30 cellular contexts compared by ENCODE assay signal in genomic region chr14:94593376-94593748, GRCh38. TPM values are rescaled to one million over a fixed set of nuclear protein-coding genes. Genes with fewer than 3 reads are reported as not detected.
A peak's percentile ranks its signal among the peaks of the same experiment; 100 is the strongest.
DNase-seq lines count a peak whose midpoint lies in the region; ATAC-seq, FAIRE-seq and TF ChIP-seq lines count a peak whose summit lies in the region.
"Had no signal": no experiment of that assay in that cellular context is flagged by ENCODE, and none has a peak within 500 bp of the region (broad histone marks: within the 10 kb centered on the region; RNA-seq: fewer than 3 reads in every experiment).

No MANE protein-coding gene starts in this region.

- no peak overlapping the region for H3K4me3 Mint-ChIP-seq in stimulated activated naive B cell treated with anti-CD40 and anti-IgM and Interleukin-4, amounts not matched to agents 10 μg/mL and 1 μg/mL and 100 μg/mL, for 72 hours
- H3K4me3 Mint-ChIP-seq: CD4-positive, CD25-positive, alpha-beta regulatory T cell; HFFc6 had no signal

- H3K9ac ChIP-seq in liver (ENCODE audit: low read depth in 1 of 2, low read length in 2 of 2) = no peak overlapping the region
- H3K9ac ChIP-seq in MM.1S (ENCODE audit: low read length) = no peak overlapping the region
- H3K9ac ChIP-seq: KMS-11 had no signal

- TF ChIP-seq POLR2A in A549 (IDR thresholded peaks at IDR 0.05; ENCODE audit: low read length) = no peak

- POLR2A ChIA-PET in A549 (lab: Yijun Ruan, JAX) = no interaction called here

- no peaks in the 10 kb centered on the region for H3K9me2 ChIP-seq in MM.1S (replicated peaks; ENCODE audit: insufficient read depth, low read length)

- no peaks in the 10 kb centered on the region for H3K27me3 ChIP-seq in liver (ENCODE audit: control insufficient read depth in 4 of 4, insufficient read depth in 4 of 4, low read length in 3 of 4)
- peaks cover 0 to 2% (median 0%) of the 10 kb centered on the region in 3 donors for H3K27me3 ChIP-seq in psoas muscle (ENCODE audit: insufficient read depth in 3 of 3, low read length in 2 of 3)
- H3K27me3 ChIP-seq in MM.1S (replicated peaks; ENCODE audit: insufficient read depth, low read length) = no peaks in the 10 kb centered on the region
- H3K27me3 ChIP-seq: SJSA1 had no signal

- no peak overlapping the region for H3K27ac Mint-ChIP-seq in stimulated activated naive B cell treated with anti-CD40 and anti-IgM and Interleukin-4, amounts not matched to agents 10 μg/mL and 1 μg/mL and 100 μg/mL, for 72 hours
- H3K27ac Mint-ChIP-seq: CD4-positive, CD25-positive, alpha-beta regulatory T cell; HFFc6; IgD-negative memory B cell had no signal

- peaks cover 6 to 13% of the 10 kb centered on the region in 2 donors for H3K27me3 Mint-ChIP-seq in stimulated activated naive B cell treated with anti-CD40 and anti-IgM and Interleukin-4, amounts not matched to agents 10 μg/mL and 1 μg/mL and 100 μg/mL, for 72 hours
- H3K27me3 Mint-ChIP-seq: CD4-positive, CD25-positive, alpha-beta regulatory T cell; IgD-negative memory B cell had no signal

- peaks cover 39% of the 10 kb centered on the region for H3K4me1 ChIP-seq in A549
- peaks cover 9 to 75% (median 48%) of the 10 kb centered on the region in 4 donors for H3K4me1 ChIP-seq in liver (ENCODE audit: control insufficient read depth in 4 of 4, insufficient read depth in 4 of 4, low read length in 3 of 4)
- H3K4me1 ChIP-seq in psoas muscle = no peaks in the 10 kb centered on the region
- no peaks in the 10 kb centered on the region for H3K4me1 ChIP-seq in MM.1S (ENCODE audit: low read length)
- H3K4me1 ChIP-seq: HAP-1 had no signal

- no peaks in the 10 kb centered on the region for H3K9me3 ChIP-seq in A549
- no peaks in the 10 kb centered on the region for H3K9me3 ChIP-seq in liver (ENCODE audit: control insufficient read depth in 4 of 4, low read length in 3 of 4)
- H3K9me3 ChIP-seq in psoas muscle = no peaks in the 10 kb centered on the region
- H3K9me3 ChIP-seq in MM.1S (replicated peaks; ENCODE audit: insufficient read depth, low read length) = no peaks in the 10 kb centered on the region
- H3K9me3 ChIP-seq: HAP-1, SJSA1 had no signal

- H3F3A ChIP-seq in MM.1S (ENCODE audit: insufficient read depth, low read length) = no peaks in the 10 kb centered on the region

- no peak for TF ChIP-seq RAD21 in A549 (conservative IDR thresholded peaks at IDR 0.05 in 1 of 2, IDR thresholded peaks at IDR 0.05 in 1 of 2)
- TF ChIP-seq RAD21 in liver (IDR thresholded peaks at IDR 0.05) = no peak

- H4K20me1 ChIP-seq in MM.1S (ENCODE audit: insufficient read depth, low read length) = no peaks in the 10 kb centered on the region

- H3K4me3 ChIP-seq in A549 (no peak overlapping the region), liver (ENCODE audit: low read depth in 1 of 3, low read length in 3 of 3) (no peak overlapping the region), psoas muscle (no peak overlapping the region), MM.1S (ENCODE audit: low read length) (no peak overlapping the region)
- H3K4me3 ChIP-seq: HAP-1, PC-9, SJSA1 had no signal

- H2AFZ ChIP-seq in MM.1S (ENCODE audit: low read length) = no peak overlapping the region
- H2AFZ ChIP-seq: PC-9 had no signal

- ATAC-seq in A549 (no peak), psoas muscle (peak in 3 of 4 donors; percentile 77 to 80 (median 79)), GM18519 (IDR thresholded peaks at IDR 0.05; ENCODE audit: low FRiP score, unreplicated experiment) (no peak)
- ATAC-seq in stimulated activated naive B cell treated with anti-CD40 and anti-IgM and Interleukin-4, amounts not matched to agents 10 μg/mL and 1 μg/mL and 100 μg/mL, for 72 hours (replicated peaks) = no peak
- ATAC-seq: Right ventricle myocardium inferior had no signal

- H3K9me3 Mint-ChIP-seq in stimulated activated naive B cell treated with anti-CD40 and anti-IgM and Interleukin-4, amounts not matched to agents 10 μg/mL and 1 μg/mL and 100 μg/mL, for 72 hours = peaks cover 5 to 10% of the 10 kb centered on the region in 2 donors

- H3K36me3 ChIP-seq in liver (ENCODE audit: control insufficient read depth in 4 of 4, insufficient read depth in 3 of 4, low read depth in 1 of 4, low read length in 3 of 4) (peaks cover 6 to 29% (median 21%) of the 10 kb centered on the region in 4 donors), psoas muscle (ENCODE audit: insufficient read depth in 1 of 2, low read depth in 1 of 2) (no peaks in the 10 kb centered on the region), MM.1S (replicated peaks; ENCODE audit: insufficient read depth, low read length) (no peaks in the 10 kb centered on the region)
- H3K36me3 ChIP-seq: HAP-1, SJSA1 had no signal

- TF ChIP-seq CTCF in A549 (IDR thresholded peaks at IDR 0.05) = no peak
- no peak for TF ChIP-seq CTCF in liver (IDR thresholded peaks at IDR 0.05; ENCODE audit: low read depth, low read length, missing input control)
- no peak for TF ChIP-seq CTCF in psoas muscle (IDR thresholded peaks at IDR 0.05)
- TF ChIP-seq CTCF in MM.1S (IDR thresholded peaks at IDR 0.05; ENCODE audit: low read length) = no peak

- no peak for TF ChIP-seq EP300 in A549 (IDR thresholded peaks at IDR 0.05)

- 90% methylated on average over 3 of the region's 3 CpGs for WGBS in A549 (ENCODE audit: missing lambda C conversion rate)
- 61% methylated on average over 3 of the region's 3 CpGs for WGBS in liver
- WGBS in psoas muscle, 3 donors = 66 to 78% (median 74%) methylated on average over 3 of the region's 3 CpGs

- no peaks in the 10 kb centered on the region for H3K79me2 ChIP-seq in MM.1S (ENCODE audit: low read length)

- intact Hi-C loops in psoas muscle (cut with DNase I) = no loop called here

- no peaks in the 10 kb centered on the region for H3K4me1 Mint-ChIP-seq in stimulated activated naive B cell treated with anti-CD40 and anti-IgM and Interleukin-4, amounts not matched to agents 10 μg/mL and 1 μg/mL and 100 μg/mL, for 72 hours
- H3K4me1 Mint-ChIP-seq: CD4-positive, CD25-positive, alpha-beta regulatory T cell; IgD-negative memory B cell had no signal

- H3K4me2 ChIP-seq in A549 (peak overlapping the region; percentile 46), MM.1S (ENCODE audit: low read depth, low read length) (no peak overlapping the region)
- H3K4me2 ChIP-seq: KMS-11, PC-9 had no signal

- CTCF ChIA-PET in A549 (lab: Yijun Ruan, JAX) = interaction anchor here (0.5 to 1.8 kb wide), 5 partner anchors 43 to 461 kb away, joined by 3 to 6 read pairs (median 4); no protein-coding TSS in a partner anchor

- DNase-seq in A549 (ENCODE audit: low read depth in 1 of 2, low spot score in 1 of 2) (no peak), amniotic epithelial cell (ENCODE audit: low read depth) (peak; percentile 54), psoas muscle (no peak), SHP77 (lab: John Stamatoyannopoulos, UW) (no peak), MM.1S (no peak)
- no peak for DNase-seq in stimulated activated naive B cell treated with anti-CD40 and anti-IgM and Interleukin-4, amounts not matched to agents 10 μg/mL and 1 μg/mL and 100 μg/mL, for 72 hours
- DNase-seq: ACHN; CD4-positive, CD25-positive, alpha-beta regulatory T cell; GOT3; HFFc6; NCI-H1092; NCI-H1417 treated with DMSO at 0.1 percent for 48 hours; NCI-H1694 treated with DMSO at 0.1 percent for 48 hours; NCI-H2081; NCI-H2227 treated with DMSO at 0.1 percent for 48 hours; NCI-H510A treated with DMSO at 0.1 percent for 48 hours; NCI-H774; NK-92 treated with Interleukin-12 subunit alpha and Interleukin-12 subunit beta, amount 100 ng/mL, for 24 hours; PC-9 had no signal

- H3K27ac ChIP-seq in A549 (peak overlapping the region; percentile 97 to 98), liver (ENCODE audit: low read depth in 1 of 2, low read length in 2 of 2) (peak overlapping the region; percentile 67 to 79), psoas muscle (no peak overlapping the region), MM.1S (ENCODE audit: low read length) (no peak overlapping the region)
- H3K27ac ChIP-seq: 22Rv1, KMS-11, PC-9, SJSA1 had no signal

- no peak for FAIRE-seq in A549 (lab: Jason Lieb, UNC)
- FAIRE-seq: GM18507 had no signal

- no peaks in the 10 kb centered on the region for H3K36me3 Mint-ChIP-seq in stimulated activated naive B cell treated with anti-CD40 and anti-IgM and Interleukin-4, amounts not matched to agents 10 μg/mL and 1 μg/mL and 100 μg/mL, for 72 hours
- H3K36me3 Mint-ChIP-seq: CD4-positive, CD25-positive, alpha-beta regulatory T cell; IgD-negative memory B cell had no signal

TF ChIP-seq in liver, 16 proteins besides CTCF, POLR2A, EP300 and RAD21 (continues in another document):
- TF ChIP-seq HNF4A (conservative IDR thresholded peaks at IDR 0.05) = no peak

RNA-seq across cellular contexts. Expression of gene SERPINA5, which starts 12.1 kb away (rescaled TPM):
- polyA plus RNA-seq in A549 (2011; rRNA removed) (0.78 and 1.2 TPM in 2 replicates), A549 (2017; fragmentation: RNase III; extraction: RNeasy Plus Mini Kit Qiagen cat#74134 plus additional on column Dnase treatment) (0.51 to 0.95 TPM (median 0.74 TPM) in 3 replicates), liver (100 to 1,000 TPM in 1 of 2 donors, 10 to 100 TPM in 1; 37.0 to 122 TPM), psoas muscle (100 to 1,000 TPM in 1 of 3 donors, 1 to 10 TPM in 2; 2.6 to 107 (median 4.2) TPM)
- 0.05 and 0.06 TPM in 2 replicates for polyA plus RNA-seq in A549 (2012; cell fraction: cytosol; rRNA removed)
- polyA plus RNA-seq in A549 (2012; cell fraction: nucleus; rRNA removed) = 0.04 TPM in 1 of 2 replicates, not detected in the other
- 0.68 and 1.9 TPM in 2 replicates for polyA minus RNA-seq in A549 (2011; rRNA and poly(A)+ RNA removed)
- total RNA-seq in liver (100 to 1,000 TPM in 1 of 2 donors, 10 to 100 TPM in 1; 45.7 to 250 TPM), psoas muscle (10 to 100 TPM in 3 of 4 donors, 1 to 10 TPM in 1; 7.2 to 59.7 (median 24.9) TPM)
- total RNA-seq: CD4-positive, CD25-positive, alpha-beta regulatory T cell; HFFc6; PC-9 had no signal
- polyA plus RNA-seq: CD4-positive, CD25-positive, alpha-beta regulatory T cell; IgD-negative memory B cell had no signal

RNA-seq across cellular contexts. Expression of gene SERPINA3, which starts 18.8 kb away (rescaled TPM):
- polyA plus RNA-seq in A549 (2011; rRNA removed) (9.1 and 16.0 TPM in 2 replicates), A549 (2017; fragmentation: RNase III; extraction: RNeasy Plus Mini Kit Qiagen cat#74134 plus additional on column Dnase treatment) (1.4 to 5.5 TPM (median 3.1 TPM) in 3 replicates), liver (over 10,000 TPM; 11,518 to 14,500 TPM), psoas muscle (100 to 1,000 TPM in 2 of 3 donors, 10 to 100 TPM in 1; 45.7 to 360 (median 186) TPM)
- 1.5 and 1.7 TPM in 2 replicates for polyA plus RNA-seq in A549 (2012; cell fraction: cytosol; rRNA removed)
- polyA plus RNA-seq in A549 (2012; cell fraction: nucleus; rRNA removed) = 2.2 and 3.2 TPM in 2 replicates
- polyA minus RNA-seq in A549 (2011; rRNA and poly(A)+ RNA removed) = 7.8 and 9.9 TPM in 2 replicates
- total RNA-seq in liver (over 10,000 TPM in 1 of 2 donors, 1,000 to 10,000 TPM in 1; 2,087 to 17,984 TPM), psoas muscle (1,000 to 10,000 TPM in 1 of 4 donors, 100 to 1,000 TPM in 1, 10 to 100 TPM in 1, 1 to 10 TPM in 1; 5.5 to 1,141 (median 125) TPM)
- total RNA-seq: CD4-positive, CD25-positive, alpha-beta regulatory T cell; HFFc6; PC-9 had no signal
- polyA plus RNA-seq: CD4-positive, CD25-positive, alpha-beta regulatory T cell; IgD-negative memory B cell had no signal

RNA-seq across cellular contexts. Expression of gene SERPINA4, which starts 32.1 kb away (rescaled TPM):
- 0.08 TPM in 1 of 2 replicates, not detected in the other for polyA plus RNA-seq in A549 (2011; rRNA removed)
- polyA plus RNA-seq in A549 (2012; cell fraction: cytosol; rRNA removed) = not detected in 2 replicates
- polyA plus RNA-seq in A549 (2012; cell fraction: nucleus; rRNA removed) = not detected in 2 replicates
- not detected in 3 replicates for polyA plus RNA-seq in A549 (2017; fragmentation: RNase III; extraction: RNeasy Plus Mini Kit Qiagen cat#74134 plus additional on column Dnase treatment)
- polyA minus RNA-seq in A549 (2011; rRNA and poly(A)+ RNA removed) = 0.17 TPM in 1 of 2 replicates, not detected in the other
- total RNA-seq in liver = 100 to 1,000 TPM in 1 of 2 donors, 10 to 100 TPM in 1; 50.5 to 150 TPM
- polyA plus RNA-seq in liver = 10 to 100 TPM; 67.6 to 80.3 TPM
- not detected for total RNA-seq in psoas muscle
- polyA plus RNA-seq in psoas muscle = not detected
- total RNA-seq: CD4-positive, CD25-positive, alpha-beta regulatory T cell; HFFc6; PC-9; Right ventricle myocardium inferior; RPMI7951; SJSA1 had no signal
- polyA plus RNA-seq: BJ; CD4-positive, CD25-positive, alpha-beta regulatory T cell; IgD-negative memory B cell had no signal

Comparison
In these comparisons a context has a peak if more than half of its experiments do, and no peak if none do; other contexts are left out.
1. ATAC-seq: peak in psoas muscle (3 of 4); none in A549 (0 of 2), stimulated activated naive B cell treated with anti-CD40 and anti-IgM and Interleukin-4, amounts not matched to agents 10 μg/mL and 1 μg/mL and 100 μg/mL, for 72 hours (0 of 2) and GM18519 (single experiment).
2. H3K27ac ChIP-seq: peak in A549 (2 of 2) and liver (2 of 2); none in psoas muscle (single experiment) and MM.1S (single experiment).
3. RNA of gene SERPINA3, which starts 18.8 kb away (polyA plus RNA-seq): 11,518 to 14,500 TPM in liver; 45.7 to 360 TPM in psoas muscle and 1.4 to 16.0 TPM in A549; every median in the first group is over 10 times any median in the second.
4. RNA of gene SERPINA4, which starts 32.1 kb away (polyA plus RNA-seq): 67.6 to 80.3 TPM in liver; 0.08 TPM in A549 and not detected in psoas muscle; every median in the first group is over 10 times any median in the second.